8 cellular contexts compared by ENCODE assay signal in genomic region chr12:56079729-56080555, GRCh38. TPM values are rescaled to one million over a fixed set of nuclear protein-coding genes. Genes with fewer than 3 reads are reported as not detected.
A peak's percentile ranks its signal among the peaks of the same experiment; 100 is the strongest.
DNase-seq lines count a peak whose midpoint lies in the region; ATAC-seq and TF ChIP-seq lines count a peak whose summit lies in the region.

Gene ERBB3, plus strand, starts transcription at chr12:56080165. Its CDS starts 136 bp downstream, at chr12:56080301.

- H3K9me3 Mint-ChIP-seq in H9, result peaks cover 3% of the 10 kb centered on the region in 2 experiments; a peak in 4 of 5 replicates

- H4K8ac ChIP-seq in H9 (replicated peaks; ENCODE audit: insufficient read length, low read depth, low read length), result no peak within 1 kb of the TSS

- no peak within 1 kb of the TSS for H3T11ph ChIP-seq in H9 (ENCODE audit: low read length)

- peak within 1 kb of the TSS; percentile 97 for H3K14ac ChIP-seq in H9 (ENCODE audit: insufficient read depth, low read length)

- WGBS in H9 (ENCODE audit: extremely low coverage, insufficient read length, low lambda C conversion rate), result no CpG with 5 or more reads among the region's 59 CpGs

- H2AFZ ChIP-seq in H9 (ENCODE audit: low read length), result no peak within 1 kb of the TSS

- H3K4me1 ChIP-seq in H9 (ENCODE audit: insufficient read depth, low read length), result 0 out of 2 replicates have a peak, but pooled peaks cover 4% of the 10 kb centered on the region

- no peaks in the 10 kb centered on the region for H3K79me1 ChIP-seq in H9 (ENCODE audit: insufficient read depth, low read depth, low read length, poor library complexity, severe bottlenecking)

- H3K27ac ChIP-seq in H9 (ENCODE audit: insufficient read length, low read depth, low read length), result peak within 1 kb of the TSS; percentile 29

- H3K79me2 ChIP-seq in H9 (ENCODE audit: insufficient read depth, low read length), result peaks cover 7% of the 10 kb centered on the region; the same call in 1 of the 2 replicates

- H2BK12ac ChIP-seq in H9 (ENCODE audit: insufficient read length, low read depth, low read length), result peak within 1 kb of the TSS; percentile 60

- TF ChIP-seq CTCF in H9 (conservative IDR thresholded peaks at IDR 0.05), result no peak

- H3K18ac ChIP-seq in H9 (ENCODE audit: insufficient read length, low read depth, low read length), result peak within 1 kb of the TSS; percentile 99

- H3K9me3 ChIP-seq in H9 (ENCODE audit: control insufficient read depth, low read depth, low read length), result no peaks in the 10 kb centered on the region

- H4K91ac ChIP-seq in H9 (ENCODE audit: insufficient read length, low read depth, low read length), result peak within 1 kb of the TSS; percentile 0

- H3K4me1 Mint-ChIP-seq in H9, result peaks cover 19 to 22% of the 10 kb centered on the region in 2 experiments

- H4K20me1 ChIP-seq in H9 (ENCODE audit: control insufficient read depth, insufficient read depth, insufficient read length), result no peaks in the 10 kb centered on the region

- no peaks in the 10 kb centered on the region; the same call in 1 of the 2 replicates for H3K27me3 ChIP-seq in H9 (ENCODE audit: insufficient read depth, low read length)

- H4K5ac ChIP-seq in H9 (ENCODE audit: insufficient read length, low read depth, low read length), result no peak within 1 kb of the TSS

- H2AK5ac ChIP-seq in H9 (ENCODE audit: insufficient read length, low read length), result no peak within 1 kb of the TSS

- no peak within 1 kb of the TSS for H3K56ac ChIP-seq in H9 (ENCODE audit: insufficient read length, low read depth, low read length)

- no peak for ATAC-seq in HG03520 (IDR thresholded peaks at IDR 0.05; ENCODE audit: unreplicated experiment)

- no peak within 1 kb of the TSS for H2BK5ac ChIP-seq in H9 (ENCODE audit: insufficient read length, low read length)

- H2BK120ac ChIP-seq in H9 (ENCODE audit: low read depth, low read length, poor library complexity, severe bottlenecking), result no peak within 1 kb of the TSS

- no peak within 1 kb of the TSS for H3K23ac ChIP-seq in H9 (ENCODE audit: insufficient read length, low read depth, low read length)

- peaks cover 4 to 16% (median 15%) of the 10 kb centered on the region in 3 experiments for H3K36me3 Mint-ChIP-seq in H9 (ENCODE audit: insufficient read depth in 1 of 3, low read depth in 3 of 3)

- peak within 1 kb of the TSS; percentile 83 to 93 for H3K4me3 Mint-ChIP-seq in H9

- H3K4me2 ChIP-seq in H9 (ENCODE audit: insufficient read depth, insufficient read length, low read length), result peak within 1 kb of the TSS; percentile 57

- H3K27me3 Mint-ChIP-seq in H9 (ENCODE audit: low read depth), result no peaks in the 10 kb centered on the region

- no peak within 1 kb of the TSS for H2BK15ac ChIP-seq in H9 (ENCODE audit: low read depth, low read length)

- no peak within 1 kb of the TSS for H2BK20ac ChIP-seq in H9 (ENCODE audit: low read depth, low read length, poor library complexity, severe bottlenecking)

- peaks cover 13% of the 10 kb centered on the region for H3K23me2 ChIP-seq in H9 (ENCODE audit: insufficient read length, low read depth, low read length, poor library complexity, severe bottlenecking)

- H3K9ac ChIP-seq in H9 (ENCODE audit: extremely low read depth, insufficient read length, low read length), result peak within 1 kb of the TSS; percentile 91

- DNase-seq in COLO668 (lab: John Stamatoyannopoulos, UW; ENCODE audit: unreplicated experiment) (peak; percentile 79), H9 (peak; percentile 93), NCI-H446 treated with DMSO at 0.1 percent for 48 hours (lab: John Stamatoyannopoulos, UW) (peak; percentile 24), medulla oblongata (ENCODE audit: extremely low spot score) (peak; percentile 76)
- DNase-seq in activated CD8-positive, alpha-beta memory T cell treated with anti-CD3 and anti-CD28 coated beads for 1 hour (ENCODE audit: extremely low read depth in 1 of 2, low read depth in 1 of 2), result peak; percentile 28 to 44
- peak; percentile 60 for DNase-seq in effector CD4-positive, alpha-beta T cell
- DNase-seq in stimulated activated CD4-positive, alpha-beta T cell treated with anti-CD3 and anti-CD28 coated beads, TNF-alpha, amount 100 ng/mL, for 4 hours (ENCODE audit: low read depth in 3 of 3), result peak; percentile 39 to 58 (median 41)

- H3K4ac ChIP-seq in H9 (ENCODE audit: low read depth, low read length), result no peak within 1 kb of the TSS

- peak within 1 kb of the TSS; percentile 95 to 98 (median 98) for H3K27ac Mint-ChIP-seq in H9

RNA-seq across cellular contexts. Expression of gene ERBB3, which starts in this region (rescaled TPM):
- total RNA-seq in H9 (2021), result 51.2 and 56.5 TPM in 2 replicates

Comparison
In these comparisons a context has a peak if more than half of its experiments do, and no peak if none do; other contexts are left out.
1. DNase-seq: peak in every context shown above with its lines; median percentile 93 in H9; 79 in COLO668; 76 in medulla oblongata; 60 in effector CD4-positive, alpha-beta T cell; 41 in stimulated activated CD4-positive, alpha-beta T cell treated with anti-CD3 and anti-CD28 coated beads, TNF-alpha, amount 100 ng/mL, for 4 hours; 36 in activated CD8-positive, alpha-beta memory T cell treated with anti-CD3 and anti-CD28 coated beads for 1 hour; 24 in NCI-H446 treated with DMSO at 0.1 percent for 48 hours.